Comparison of ENCODE assay signal across 16 cellular contexts in genomic region chr17:66980896-66981295, GRCh38. TPM values are rescaled to one million over a fixed set of nuclear protein-coding genes. Genes with fewer than 3 reads are reported as not detected.
DNase-seq lines count a peak whose midpoint lies in the region; ATAC-seq and TF ChIP-seq lines count a peak whose summit lies in the region.
"Had no signal": no experiment of that assay in that cellular context is flagged by ENCODE, and none has a peak within 500 bp of the region (broad histone marks: within the 10 kb centered on the region; RNA-seq: fewer than 3 reads in every experiment).

No MANE protein-coding gene starts in this region.

- no peaks in the 10 kb centered on the region for H3K27me3 Mint-ChIP-seq in neural progenitor cell (ENCODE audit: insufficient read depth, low read depth)

- no peak for ATAC-seq in RWPE2 (ENCODE audit: low read depth)
- ATAC-seq: GM12878 had no signal

- no peaks in the 10 kb centered on the region for H4K20me1 ChIP-seq in neural progenitor cell (ENCODE audit: low read depth)

- H3K36me3 Mint-ChIP-seq in neural progenitor cell = peaks cover 12% of the 10 kb centered on the region
- H3K36me3 Mint-ChIP-seq: CD4-positive, alpha-beta memory T cell had no signal

- no peak overlapping the region for H2AFZ ChIP-seq in neural progenitor cell (replicated peaks)

- no peak overlapping the region for H3K4me3 Mint-ChIP-seq in neural progenitor cell
- H3K4me3 Mint-ChIP-seq: CD4-positive, alpha-beta memory T cell had no signal

- no peaks in the 10 kb centered on the region for H3F3A ChIP-seq in neural progenitor cell (ENCODE audit: low read depth)

- peak; percentile 48 for DNase-seq in ELR (ENCODE audit: low read depth)
- peak; percentile 36 for DNase-seq in M059J (ENCODE audit: low read depth)
- DNase-seq in RWPE2 (ENCODE audit: low spot score) = no peak
- no peak for DNase-seq in neural progenitor cell (ENCODE audit: low spot score)
- DNase-seq in HuH-7.5 (ENCODE audit: low spot score) = no peak
- DNase-seq in CD1c-positive myeloid dendritic cell (ENCODE audit: extremely low spot score) = no peak
- DNase-seq in NCI-H187 (lab: John Stamatoyannopoulos, UW) = no peak
- DNase-seq in pons (ENCODE audit: low spot score) = no peak
- DNase-seq: AML-193; CD4-positive, alpha-beta memory T cell; DMS153; DMS79; GOT3; H7 had no signal

- peak overlapping the region; percentile 52 for H3K27ac Mint-ChIP-seq in neural progenitor cell
- H3K27ac Mint-ChIP-seq: CD4-positive, alpha-beta memory T cell had no signal

- H3K36me3 ChIP-seq in RWPE2 (ENCODE audit: low read depth) (no peaks in the 10 kb centered on the region), neural progenitor cell (no peaks in the 10 kb centered on the region)

- H3K79me2 ChIP-seq in neural progenitor cell (ENCODE audit: low read depth) = no peaks in the 10 kb centered on the region

- no peaks in the 10 kb centered on the region for H3K9me3 Mint-ChIP-seq in neural progenitor cell

- TF ChIP-seq CTCF in RWPE2 (IDR thresholded peaks at IDR 0.05; ENCODE audit: poor library complexity, severe bottlenecking) (no peak), neural progenitor cell (IDR thresholded peaks at IDR 0.05) (no peak)

- no peak overlapping the region for H3K4me2 ChIP-seq in neural progenitor cell

- peaks cover 13% of the 10 kb centered on the region for H3K4me1 ChIP-seq in RWPE2 (ENCODE audit: insufficient read depth, poor library complexity, severe bottlenecking)
- H3K4me1 ChIP-seq in neural progenitor cell = no peaks in the 10 kb centered on the region

- peaks cover 31% of the 10 kb centered on the region for H3K4me1 Mint-ChIP-seq in neural progenitor cell

- peak overlapping the region; percentile 72 for H3K27ac ChIP-seq in RWPE2 (ENCODE audit: poor library complexity, severe bottlenecking)
- H3K27ac ChIP-seq in neural progenitor cell = no peak overlapping the region
- H3K27ac ChIP-seq: C4-2B had no signal

- H3K4me3 ChIP-seq in RWPE2 (ENCODE audit: severe bottlenecking) (no peak overlapping the region), neural progenitor cell (no peak overlapping the region)
- H3K4me3 ChIP-seq: GM12878 had no signal

- H3K27me3 ChIP-seq in RWPE2 (ENCODE audit: insufficient read depth, poor library complexity, severe bottlenecking) (no peaks in the 10 kb centered on the region), neural progenitor cell (no peaks in the 10 kb centered on the region)

- H3K9me3 ChIP-seq in RWPE2 (ENCODE audit: severe bottlenecking) (no peaks in the 10 kb centered on the region), neural progenitor cell (ENCODE audit: low read depth) (no peaks in the 10 kb centered on the region)

- no peak overlapping the region for H3K9ac ChIP-seq in neural progenitor cell

RNA-seq across cellular contexts. Expression of gene CACNG4, which starts 16.4 kb away (rescaled TPM):
- total RNA-seq in M059J (2014; rRNA removed; shearing (Covaris generic)) = 3.0 and 5.5 TPM in 2 replicates
- 0.34 and 1.2 TPM in 2 replicates for total RNA-seq in neural progenitor cell (ENCODE audit: low replicate concordance)
- total RNA-seq: CD4-positive, alpha-beta memory T cell had no signal

Comparison
In these comparisons a context has a peak if more than half of its experiments do, and no peak if none do; other contexts are left out.
1. DNase-seq: peak in ELR (single experiment) and M059J (single experiment); none in RWPE2 (single experiment), neural progenitor cell (single experiment), HuH-7.5 (single experiment), CD1c-positive myeloid dendritic cell (single experiment), NCI-H187 (0 of 2) and pons (single experiment).